Comparison of ENCODE assay signal across 12 cellular contexts in genomic region chr4:108169639-108170038, GRCh38. TPM values are rescaled to one million over a fixed set of nuclear protein-coding genes. Genes with fewer than 3 reads are reported as not detected.
A peak's percentile ranks its signal among the peaks of the same experiment; 100 is the strongest.
DNase-seq lines count a peak whose midpoint lies in the region; ATAC-seq and TF ChIP-seq lines count a peak whose summit lies in the region.
"Had no signal": no experiment of that assay in that cellular context is flagged by ENCODE, and none has a peak within 500 bp of the region (broad histone marks: within the 10 kb centered on the region; RNA-seq: fewer than 3 reads in every experiment).

No MANE protein-coding gene starts in this region.

- peaks cover 6% of the 10 kb centered on the region for H3K36me3 Mint-ChIP-seq in activated CD8-positive, alpha-beta memory T cell treated with anti-CD3 and anti-CD28 coated beads, Interleukin-2, amount 10 ng/mL, durations not matched to agents 7 days and 5 days

- no peaks in the 10 kb centered on the region for H4K20me1 ChIP-seq in OCI-LY1 (ENCODE audit: insufficient read depth, low read length)

- H3K18ac ChIP-seq in trophoblast cell (ENCODE audit: low read length), result no peak overlapping the region

- no peak overlapping the region for H3K4me3 ChIP-seq in OCI-LY1 (ENCODE audit: low read depth, low read length, poor library complexity, severe bottlenecking)
- peak overlapping the region; percentile 94 for H3K4me3 ChIP-seq in ectodermal cell (ENCODE audit: insufficient read depth, low read depth, low read length)
- H3K4me3 ChIP-seq in trophoblast cell (ENCODE audit: low read depth, low read length), result no peak overlapping the region

- no peak overlapping the region for H2AK5ac ChIP-seq in trophoblast cell (ENCODE audit: low read length)

- no peak overlapping the region for H3K14ac ChIP-seq in trophoblast cell (ENCODE audit: low read length)

- H3K9me3 Mint-ChIP-seq in activated CD8-positive, alpha-beta memory T cell treated with anti-CD3 and anti-CD28 coated beads, Interleukin-2, amount 10 ng/mL, durations not matched to agents 7 days and 5 days (ENCODE audit: low read depth), result no peaks in the 10 kb centered on the region

- H3F3A ChIP-seq in OCI-LY1 (ENCODE audit: insufficient read depth, low read length), result no peaks in the 10 kb centered on the region

- no peak overlapping the region for H2BK12ac ChIP-seq in trophoblast cell (ENCODE audit: low read length)

- H3K23ac ChIP-seq in trophoblast cell (ENCODE audit: low read length), result peak overlapping the region; percentile 77

- no peak for TF ChIP-seq CTCF in OCI-LY1 (IDR thresholded peaks at IDR 0.05; ENCODE audit: low read length)

- H3K36me3 ChIP-seq in OCI-LY1 (ENCODE audit: insufficient read depth, low read length) (peaks cover 28% of the 10 kb centered on the region; the same call in 1 of the 2 replicates), ectodermal cell (ENCODE audit: control insufficient read depth, insufficient read depth, low read length) (no peaks in the 10 kb centered on the region), trophoblast cell (ENCODE audit: control insufficient read depth in 1 of 2, insufficient read depth in 2 of 2, low read length in 2 of 2) (no peaks in the 10 kb centered on the region)
- H3K36me3 ChIP-seq: colonic mucosa, vagina had no signal

- 7 to 11% methylated on average over 7 to 9 of the region's 9 CpGs for WGBS in ectodermal cell, 2 experiments
- no CpG with 5 or more reads among the region's 9 CpGs for WGBS in trophoblast cell (ENCODE audit: extremely low coverage, insufficient coverage, insufficient read length)

- H3K79me1 ChIP-seq in trophoblast cell (ENCODE audit: low read length), result peaks cover 21% of the 10 kb centered on the region

- peak overlapping the region; percentile 86 for H3K4me3 Mint-ChIP-seq in activated CD8-positive, alpha-beta memory T cell treated with anti-CD3 and anti-CD28 coated beads, Interleukin-2, amount 10 ng/mL, durations not matched to agents 7 days and 5 days

- no peak overlapping the region for H4K8ac ChIP-seq in trophoblast cell (ENCODE audit: low read depth, low read length)

- H3K79me2 ChIP-seq in OCI-LY1 (ENCODE audit: insufficient read depth, low read length) (peaks cover 29% of the 10 kb centered on the region), trophoblast cell (ENCODE audit: control insufficient read depth, insufficient read depth, low read length, poor library complexity) (peaks cover 8% of the 10 kb centered on the region)

- H3K9ac ChIP-seq in OCI-LY1 (ENCODE audit: low read length), result no peak overlapping the region
- no peak overlapping the region for H3K9ac ChIP-seq in trophoblast cell (ENCODE audit: low read length)

- H2BK5ac ChIP-seq in trophoblast cell (ENCODE audit: low read depth, low read length, poor library complexity), result no peak overlapping the region

- H3K27ac Mint-ChIP-seq in activated CD8-positive, alpha-beta memory T cell treated with anti-CD3 and anti-CD28 coated beads, Interleukin-2, amount 10 ng/mL, durations not matched to agents 7 days and 5 days, result no peak overlapping the region

- H3K4ac ChIP-seq in trophoblast cell (ENCODE audit: low read depth, low read length), result no peak overlapping the region

- H3K27me3 Mint-ChIP-seq in activated CD8-positive, alpha-beta memory T cell treated with anti-CD3 and anti-CD28 coated beads, Interleukin-2, amount 10 ng/mL, durations not matched to agents 7 days and 5 days, result peaks cover 81% of the 10 kb centered on the region

- H2BK120ac ChIP-seq in trophoblast cell (ENCODE audit: insufficient read depth, low read length, poor library complexity), result no peak overlapping the region

- no peak overlapping the region for H4K91ac ChIP-seq in trophoblast cell (ENCODE audit: low read depth, low read length)

- H3K4me1 ChIP-seq in OCI-LY1 (ENCODE audit: insufficient read depth, low read length, severe bottlenecking), result peaks cover 25% of the 10 kb centered on the region
- H3K4me1 ChIP-seq in ectodermal cell (ENCODE audit: control insufficient read depth, insufficient read depth, low read length), result peaks cover 41% of the 10 kb centered on the region
- peaks cover 12 to 25% of the 10 kb centered on the region in 2 experiments for H3K4me1 ChIP-seq in trophoblast cell (ENCODE audit: control insufficient read depth in 1 of 2, insufficient read depth in 2 of 2, low read length in 2 of 2)
- H3K4me1 ChIP-seq: colonic mucosa had no signal

- H3K9me2 ChIP-seq in OCI-LY1 (ENCODE audit: low read depth, low read length), result no peaks in the 10 kb centered on the region

- H2AFZ ChIP-seq in OCI-LY1 (ENCODE audit: low read length) (no peak overlapping the region), trophoblast cell (ENCODE audit: insufficient read depth, low read length, poor library complexity) (no peak overlapping the region)

- peaks cover 51% of the 10 kb centered on the region for H3K4me1 Mint-ChIP-seq in activated CD8-positive, alpha-beta memory T cell treated with anti-CD3 and anti-CD28 coated beads, Interleukin-2, amount 10 ng/mL, durations not matched to agents 7 days and 5 days

- H3K27me3 ChIP-seq in OCI-LY1 (ENCODE audit: insufficient read depth, low read length), result no peaks in the 10 kb centered on the region
- peaks cover 76% of the 10 kb centered on the region for H3K27me3 ChIP-seq in ectodermal cell (ENCODE audit: control insufficient read depth, insufficient read depth, low read length, poor library complexity, severe bottlenecking)
- H3K27me3 ChIP-seq in trophoblast cell (ENCODE audit: insufficient read depth, low read length), result peaks cover 65% of the 10 kb centered on the region

- no peak overlapping the region for H4K12ac ChIP-seq in trophoblast cell (ENCODE audit: low read depth, low read length)

- H3K27ac ChIP-seq in OCI-LY1 (ENCODE audit: low read depth, low read length, poor library complexity, severe bottlenecking) (no peak overlapping the region), ectodermal cell (ENCODE audit: insufficient read depth, low read depth, low read length, poor library complexity, severe bottlenecking) (no peak overlapping the region), trophoblast cell (ENCODE audit: low read depth, low read length) (no peak overlapping the region)
- H3K27ac ChIP-seq: colonic mucosa had no signal

- no peak for ATAC-seq in activated CD8-positive, alpha-beta memory T cell treated with anti-CD3 and anti-CD28 coated beads, Interleukin-2, amount 10 ng/mL, durations not matched to agents 7 days and 5 days
- no peak for ATAC-seq in GM18870 (IDR thresholded peaks at IDR 0.05; ENCODE audit: unreplicated experiment)
- no peak for ATAC-seq in HG02642 (IDR thresholded peaks at IDR 0.05; ENCODE audit: poor library complexity, unreplicated experiment)
- ATAC-seq: Panc1 had no signal

- no peak for DNase-seq in activated CD8-positive, alpha-beta memory T cell treated with anti-CD3 and anti-CD28 coated beads, Interleukin-2, amount 10 ng/mL, durations not matched to agents 7 days and 5 days
- DNase-seq in activated CD8-positive, alpha-beta memory T cell treated with anti-CD3 and anti-CD28 coated beads, Interleukin-2, amount 50 U/mL, for 4 hours, result no peak
- DNase-seq in trophoblast cell (no peak), DMS114 treated with DMSO at 0.1 percent for 48 hours (lab: John Stamatoyannopoulos, UW; ENCODE audit: unreplicated experiment) (no peak)
- DNase-seq: activated gamma-delta T cell treated with Interleukin-2 at 50 U/mL for 16 hours, colonic mucosa had no signal

- CTCF ChIA-PET in activated CD8-positive, alpha-beta memory T cell treated with anti-CD3 and anti-CD28 coated beads, Interleukin-2, amount 10 ng/mL, durations not matched to agents 7 days and 5 days (lab: Charles Lee), result interaction anchor here (1.3 to 1.5 kb wide), 2 partner anchors 12 to 323 kb away, joined by 3 to 5 read pairs; no protein-coding TSS in a partner anchor

- H3K4me2 ChIP-seq in OCI-LY1 (ENCODE audit: low read length), result peak overlapping the region; percentile 79; the same call in 1 of the 2 replicates
- H3K4me2 ChIP-seq in trophoblast cell (ENCODE audit: low read length), result no peak overlapping the region

- H3K9me3 ChIP-seq in OCI-LY1 (ENCODE audit: low read length) (no peaks in the 10 kb centered on the region), ectodermal cell (ENCODE audit: control insufficient read depth, low read length) (no peaks in the 10 kb centered on the region), trophoblast cell (ENCODE audit: insufficient read depth, low read depth, low read length) (peaks cover 2% of the 10 kb centered on the region)
- H3K9me3 ChIP-seq: colonic mucosa, vagina had no signal

RNA-seq across cellular contexts. Expression of gene LEF1, which starts 0.9 kb away (rescaled TPM):
- 10 to 100 TPM; 29.4 to 30.6 TPM for total RNA-seq in activated CD8-positive, alpha-beta memory T cell treated with anti-CD3 and anti-CD28 coated beads, Interleukin-2, amount 10 ng/mL, durations not matched to agents 7 days and 5 days
- polyA plus RNA-seq in ectodermal cell (2013, experiment 1 of 4), result 72.9 TPM
- 74.9 TPM for polyA plus RNA-seq in ectodermal cell (2013, experiment 2 of 4)
- 69.3 TPM for polyA plus RNA-seq in ectodermal cell (2013, experiment 3 of 4)
- polyA plus RNA-seq in ectodermal cell (2013, experiment 4 of 4), result 82.9 TPM
- 15.9 and 18.3 TPM in 2 replicates for polyA plus RNA-seq in trophoblast cell (2013)
